In the genomic region with DNA sequence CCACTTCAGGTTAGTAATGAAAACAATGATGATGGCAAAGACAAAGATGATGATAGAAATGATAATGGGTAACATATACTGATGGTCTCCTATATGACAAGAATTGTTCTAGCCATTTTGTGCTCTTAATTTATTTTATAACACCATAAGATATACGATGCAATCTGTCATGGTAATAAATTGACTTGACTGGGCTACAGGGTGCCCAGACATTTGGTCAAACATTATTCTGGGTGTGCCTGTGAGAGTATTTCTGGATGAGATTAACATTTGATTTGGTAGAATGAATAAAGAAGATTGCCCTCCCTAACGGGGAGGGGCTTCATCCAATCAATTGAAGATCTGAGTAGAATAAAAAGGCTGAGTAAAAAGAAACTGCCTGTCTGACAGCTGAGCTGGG, we compare ENCODE assay signal across 26 cellular contexts.
"Had no signal": no experiment of that assay in that cellular context is flagged by ENCODE, and none has a peak within 500 bp of the region (broad histone marks: within the 10 kb centered on the region; RNA-seq: fewer than 3 reads in every experiment).

No MANE protein-coding gene starts in this region.

- H3K27ac Mint-ChIP-seq: dendritic cell treated with granulocyte-macrophage colony-stimulating factor and Interleukin-4, amounts not matched to agents 40 ng/mL and 50 ng/mL, for 4 days; effector memory CD8-positive, alpha-beta T cell; endodermal cell had no signal

- H3K4me3 Mint-ChIP-seq: dendritic cell treated with granulocyte-macrophage colony-stimulating factor and Interleukin-4, amounts not matched to agents 40 ng/mL and 50 ng/mL, for 4 days; effector memory CD8-positive, alpha-beta T cell; endodermal cell had no signal

- DNase-seq: colonic mucosa; cortex of kidney; dermis blood vessel endothelial cell; dorsolateral prefrontal cortex; effector CD4-positive, alpha-beta T cell; effector CD8-positive, alpha-beta T cell; effector memory CD4-positive, alpha-beta T cell; effector memory CD8-positive, alpha-beta T cell; endodermal cell; erythroblast; esophagus squamous epithelium; foreskin fibroblast; foreskin keratinocyte; foreskin melanocyte; gastrocnemius medialis; glutamatergic neuron; head of caudate nucleus; heart left ventricle; heart right ventricle had no signal

- H3K4me3 ChIP-seq: colonic mucosa, coronary artery, dorsolateral prefrontal cortex, esophagus muscularis mucosa, esophagus squamous epithelium, gastrocnemius medialis, gastroesophageal sphincter, heart left ventricle, heart right ventricle, hepatocyte had no signal

- H3K36me3 ChIP-seq: colonic mucosa, esophagus muscularis mucosa, esophagus squamous epithelium, gastrocnemius medialis, heart left ventricle, heart right ventricle had no signal

- H3K4me1 ChIP-seq: colonic mucosa, esophagus squamous epithelium, foreskin keratinocyte, gastroesophageal sphincter had no signal

- H3K27ac ChIP-seq: colonic mucosa, coronary artery, dorsolateral prefrontal cortex, epithelial cell of prostate, esophagus muscularis mucosa, esophagus squamous epithelium, foreskin keratinocyte, gastrocnemius medialis, gastroesophageal sphincter, heart left ventricle, heart right ventricle, hepatocyte had no signal

- H3K27me3 Mint-ChIP-seq: dendritic cell treated with granulocyte-macrophage colony-stimulating factor and Interleukin-4, amounts not matched to agents 40 ng/mL and 50 ng/mL, for 4 days; effector memory CD8-positive, alpha-beta T cell had no signal

- H3K4me1 Mint-ChIP-seq: endodermal cell had no signal

- ATAC-seq: effector memory CD8-positive, alpha-beta T cell; esophagus mucosa; foreskin keratinocyte; gastrocnemius medialis; gastroesophageal sphincter; heart right ventricle had no signal

- H3K9me3 ChIP-seq: colonic mucosa, esophagus muscularis mucosa, esophagus squamous epithelium, gastrocnemius medialis, gastroesophageal sphincter had no signal

- H3K9me3 Mint-ChIP-seq: endodermal cell had no signal
